24 cellular contexts compared by ENCODE assay signal in the genomic region with DNA sequence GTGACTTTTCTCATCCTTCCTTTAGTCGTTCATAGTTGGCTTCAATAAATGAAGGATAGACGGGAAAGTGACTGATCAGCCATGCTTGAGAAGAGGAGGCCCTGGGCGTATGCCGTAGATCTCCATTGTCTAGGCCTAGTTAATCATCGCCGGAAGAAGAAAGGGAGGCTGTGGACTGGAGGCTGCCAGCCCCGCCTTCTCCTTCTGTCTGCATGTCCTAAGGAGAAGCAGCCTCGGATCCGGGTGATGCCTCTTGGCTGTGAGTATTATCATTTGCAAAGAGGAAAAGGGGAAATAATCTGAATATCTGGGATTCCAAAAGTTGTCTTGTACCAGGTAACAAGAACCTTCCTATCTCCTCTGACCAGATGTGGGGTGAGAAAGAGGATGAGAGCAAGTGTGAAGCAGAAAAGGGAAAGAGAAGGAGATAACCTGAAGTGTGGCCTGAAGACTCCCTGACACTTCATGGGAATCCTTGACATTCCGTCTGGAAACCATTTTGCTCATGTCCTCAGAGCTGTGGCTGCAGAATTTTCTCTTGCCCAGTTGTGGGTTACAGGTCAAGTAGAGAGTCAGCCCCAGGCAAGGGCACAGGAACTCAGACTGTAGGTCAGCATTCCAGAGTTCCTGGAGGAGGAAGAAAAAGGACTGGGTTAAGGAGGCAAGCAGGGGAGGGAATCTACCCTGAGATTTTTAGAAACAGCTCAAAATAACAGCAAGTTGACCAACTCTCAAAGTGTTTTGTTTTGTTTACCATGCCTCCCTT. TPM values are rescaled to one million over a fixed set of nuclear protein-coding genes. Genes with fewer than 3 reads are reported as not detected.
DNase-seq lines count a peak whose midpoint lies in the region; ATAC-seq and TF ChIP-seq lines count a peak whose summit lies in the region.
"Had no signal": no experiment of that assay in that cellular context is flagged by ENCODE, and none has a peak within 500 bp of the region (broad histone marks: within the 10 kb centered on the region; RNA-seq: fewer than 3 reads in every experiment).

No MANE protein-coding gene starts in this region.

- H3K4me1 ChIP-seq in PC-3 (ENCODE audit: insufficient read depth, low read length): peaks cover 56% of the 10 kb centered on the region
- H3K4me1 ChIP-seq: SJCRH30 had no signal

- H3F3A ChIP-seq in PC-3 (ENCODE audit: low read length, unreplicated experiment): peaks cover 18% of the 10 kb centered on the region

- H3K36me3 ChIP-seq in PC-3 (ENCODE audit: low read depth, low read length): no peaks in the 10 kb centered on the region
- H3K36me3 ChIP-seq: BLaER1 treated with 17β-estradiol and CSF1 and Interleukin-3, amounts not matched to agents 10 nM and 100 nM; esophagus muscularis mucosa; SJCRH30 had no signal

- no peak overlapping the region for H3K4me2 ChIP-seq in PC-3 (ENCODE audit: low read length)
- H3K4me2 ChIP-seq: BLaER1 treated with 17β-estradiol and CSF1 and Interleukin-3, amounts not matched to agents 10 nM and 100 nM had no signal

- peak overlapping the region; percentile 98; the same call in 1 of the 2 replicates for H3K27ac ChIP-seq in PC-3 (ENCODE audit: low read length)
- H3K27ac ChIP-seq: BLaER1 treated with 17β-estradiol and CSF1 and Interleukin-3, amounts not matched to agents 10 nM and 100 nM; esophagus muscularis mucosa; SJCRH30 had no signal

- no TSS peak for BruUV-seq in PC-3 (replicated peaks; lab: Mats Ljungman, UMichigan)

- POLR2A ChIA-PET in PC-3 (lab: Charles Lee; ENCODE audit: unreplicated experiment): interaction anchor here (0.6 to 1.1 kb wide), 3 partner anchors 8 to 184 kb away, joined by 3 to 5 read pairs (median 5); no protein-coding TSS in a partner anchor

- no peaks in the 10 kb centered on the region for H4K20me1 ChIP-seq in PC-3 (ENCODE audit: low read length)

- ATAC-seq in PC-3 (no peak), GM18861 (IDR thresholded peaks at IDR 0.05; ENCODE audit: unreplicated experiment) (no peak)
- ATAC-seq: left cardiac atrium; stimulated activated naive CD8-positive, alpha-beta T cell treated with anti-CD3 and anti-CD28 coated beads, Interleukin-15, Interleukin-2, amounts not matched to agents 100 U/mL and 50 U/mL, for 24 hours had no signal

- no peak for TF ChIP-seq CTCF in PC-3 (conservative IDR thresholded peaks at IDR 0.05; ENCODE audit: low read depth, low read length)

- H3K4me3 ChIP-seq in PC-3 (ENCODE audit: low read length): no peak overlapping the region
- H3K4me3 ChIP-seq: BLaER1 treated with 17β-estradiol and CSF1 and Interleukin-3, amounts not matched to agents 10 nM and 100 nM; esophagus muscularis mucosa; SJCRH30; testis had no signal

- DNase-seq in ELR (ENCODE audit: low read depth) (peak; percentile 50), PC-3 (no peak), islet precursor cell (peak; percentile 92), ureter (ENCODE audit: low spot score) (peak; percentile 30), hippocampal formation (lab: John Stamatoyannopoulos, UW) (no peak), DMS53 (lab: John Stamatoyannopoulos, UW) (no peak), KG1 (lab: John Stamatoyannopoulos, UW) (no peak)
- DNase-seq: activated CD4-positive, alpha-beta T cell treated with anti-CD3 and anti-CD28 coated beads, Interleukin-2, amount 50 U/mL, for 4 hours; activated CD8-positive, alpha-beta memory T cell treated with anti-CD3 and anti-CD28 coated beads, Interleukin-2, amount 50 U/mL, for 4 hours; activated naive CD4-positive, alpha-beta T cell treated with anti-CD3 and anti-CD28 coated beads, Interleukin-2, amount 10 ng/mL, durations not matched to agents 7 days and 5 days; caudate nucleus; cortex of kidney; left cardiac atrium; NCI-H1105 treated with DMSO at 0.1 percent for 48 hours; NCI-H2029; NCI-H526 treated with DMSO at 0.1 percent for 48 hours; SJCRH30; stimulated activated naive CD8-positive, alpha-beta T cell treated with anti-CD3 and anti-CD28 coated beads, Interleukin-15, Interleukin-2, amounts not matched to agents 100 U/mL and 50 U/mL, for 24 hours; T-helper 1 cell; testis had no signal

- intact Hi-C loops in PC-3 (cut with micrococcal nuclease): loop anchor here (10.0 kb wide), 1 partner anchor 216 kb away; the partner anchor contains the start of genes LRRC49 and THAP10

- no peaks in the 10 kb centered on the region for H3K9me2 ChIP-seq in PC-3 (replicated peaks; ENCODE audit: low read length)

- no peaks in the 10 kb centered on the region for H3K9me3 ChIP-seq in PC-3 (ENCODE audit: low read length)
- H3K9me3 ChIP-seq: BLaER1 treated with 17β-estradiol and CSF1 and Interleukin-3, amounts not matched to agents 10 nM and 100 nM; esophagus muscularis mucosa; SJCRH30; testis had no signal

- no peak overlapping the region for H2AFZ ChIP-seq in PC-3 (ENCODE audit: low read length)

- H3K27me3 ChIP-seq in PC-3 (ENCODE audit: low read length): no peaks in the 10 kb centered on the region
- H3K27me3 ChIP-seq: SJCRH30, testis had no signal

- H3K79me2 ChIP-seq in PC-3 (ENCODE audit: low read length): peaks cover 3% of the 10 kb centered on the region

- no peak overlapping the region for H3K9ac ChIP-seq in PC-3 (ENCODE audit: low read length)
- H3K9ac ChIP-seq: BLaER1 treated with 17β-estradiol and CSF1 and Interleukin-3, amounts not matched to agents 10 nM and 100 nM had no signal

- CTCF ChIA-PET in PC-3 (lab: Charles Lee): no interaction called here

RNA-seq across cellular contexts. Expression of gene THSD4, which starts 4.3 kb away (rescaled TPM):
- total RNA-seq in PC-3 (2014; rRNA removed) (29.0 and 39.3 TPM in 2 replicates), ureter (57.9 TPM)
- total RNA-seq: activated T-helper 1 cell treated with anti-CD3 and anti-CD28 coated beads, Interleukin-12 subunit alpha, Interleukin-12 subunit beta, Interleukin-2, Interleukin-4 antibody, amounts not matched to agents 30 ng/mL and 10 ng/mL and 1 ng/mL, durations not matched to agents 14 hours and 24 hours and 36 hours had no signal

Comparison
In these comparisons a context has a peak if more than half of its experiments do, and no peak if none do; other contexts are left out.
1. DNase-seq: peak in ELR (single experiment), islet precursor cell (single experiment) and ureter (single experiment); none in PC-3 (single experiment), hippocampal formation (0 of 2), DMS53 (single experiment) and KG1 (single experiment).